Comparison of ENCODE assay signal across 14 cellular contexts in genomic region chr11:17735823-17736772, GRCh38. TPM values are rescaled to one million over a fixed set of nuclear protein-coding genes. Genes with fewer than 3 reads are reported as not detected.
DNase-seq lines count a peak whose midpoint lies in the region; ATAC-seq, FAIRE-seq and TF ChIP-seq lines count a peak whose summit lies in the region.
"Had no signal": no experiment of that assay in that cellular context is flagged by ENCODE, and none has a peak within 500 bp of the region (broad histone marks: within the 10 kb centered on the region; RNA-seq: fewer than 3 reads in every experiment).

No MANE protein-coding gene starts in this region.

- H3K27ac Mint-ChIP-seq in T-cell = no peak overlapping the region
- H3K27ac Mint-ChIP-seq: activated T-helper 1 cell treated with anti-CD3 and anti-CD28 coated beads, Interleukin-12 subunit alpha, Interleukin-12 subunit beta, Interleukin-2, Interleukin-4 antibody, amounts not matched to agents 30 ng/mL and 10 ng/mL and 1 ng/mL, durations not matched to agents 14 hours and 24 hours and 36 hours had no signal

- H3K79me2 ChIP-seq in H1 (ENCODE audit: control insufficient read depth in 1 of 2, insufficient read depth in 2 of 2, low read length in 2 of 2) = no peaks in the 10 kb centered on the region

- ATAC-seq in T-cell (replicated peaks in 1 of 4) (no peak), HG03439 (IDR thresholded peaks at IDR 0.05; ENCODE audit: unreplicated experiment) (no peak)
- ATAC-seq: left lobe of liver had no signal

- intact Hi-C loops in posterior vena cava (cut with DNase I) = no loop called here

- TF ChIP-seq RAD21 in H1 (IDR thresholded peaks at IDR 0.05 in 1 of 2, conservative IDR thresholded peaks at IDR 0.05 in 1 of 2; ENCODE audit: low read depth in 2 of 2, low read length in 2 of 2) = no peak; a peak in 1 of 4 replicates

- no peak for FAIRE-seq in H1 (lab: Jason Lieb, UNC)
- FAIRE-seq: endometrium had no signal

- H3K4me3 ChIP-seq in HEK293 (ENCODE audit: low read depth, low read length) = peak overlapping the region; percentile 53
- H3K4me3 ChIP-seq in H1 (ENCODE audit: extremely low read depth in 1 of 4, insufficient read depth in 2 of 4, low read depth in 3 of 4, low read length in 4 of 4) = peak overlapping the region in 2 of 4 experiments; percentile 30 to 67; a peak in 3 of 8 replicates

- no peak overlapping the region for H2BK15ac ChIP-seq in H1 (ENCODE audit: low read length)

- H2BK5ac ChIP-seq in H1 (ENCODE audit: low read depth, low read length) = no peak overlapping the region

- H2AFZ ChIP-seq in H1 (ENCODE audit: low read length) = no peak overlapping the region

- peaks cover 0 to 10% (median 8%) of the 10 kb centered on the region in 3 donors for H3K4me1 Mint-ChIP-seq in T-cell

- H3K23me2 ChIP-seq in H1 (ENCODE audit: low read depth, low read length) = peaks cover 16% of the 10 kb centered on the region

- no peak overlapping the region for H4K5ac ChIP-seq in H1 (ENCODE audit: insufficient read length, low read depth, low read length)

- no peaks in the 10 kb centered on the region for H3K9me3 Mint-ChIP-seq in T-cell
- H3K9me3 Mint-ChIP-seq: activated T-helper 1 cell treated with anti-CD3 and anti-CD28 coated beads, Interleukin-12 subunit alpha, Interleukin-12 subunit beta, Interleukin-2, Interleukin-4 antibody, amounts not matched to agents 30 ng/mL and 10 ng/mL and 1 ng/mL, durations not matched to agents 14 hours and 24 hours and 36 hours had no signal

- peaks cover 24 to 60% (median 56%) of the 10 kb centered on the region in 4 experiments for H3K27me3 ChIP-seq in H1 (replicated peaks in 1 of 4; ENCODE audit: control insufficient read depth in 3 of 4, extremely low read depth in 1 of 4, insufficient read depth in 3 of 4, low read length in 3 of 4)

- no peaks in the 10 kb centered on the region for H3K36me3 ChIP-seq in HEK293 (ENCODE audit: control insufficient read depth in 2 of 2, insufficient read depth in 1 of 2, low read length in 2 of 2)
- H3K36me3 ChIP-seq in H1 (ENCODE audit: control insufficient read depth in 2 of 4, insufficient read depth in 4 of 4, low read length in 3 of 4) = peaks cover 0 to 10% (median 0%) of the 10 kb centered on the region in 4 experiments; a peak in 1 of 8 replicates
- H3K36me3 ChIP-seq: suprapubic skin had no signal

- no peak overlapping the region for H3K18ac ChIP-seq in H1 (ENCODE audit: extremely low read depth, low read length)

- no peak overlapping the region for H2AK5ac ChIP-seq in H1 (ENCODE audit: low read depth, low read length)

- no peaks in the 10 kb centered on the region for H3K4me1 ChIP-seq in HEK293 (ENCODE audit: control insufficient read depth, insufficient read depth, low read length)
- peaks cover 3 to 30% (median 13%) of the 10 kb centered on the region in 4 experiments for H3K4me1 ChIP-seq in H1 (replicated peaks in 1 of 4; ENCODE audit: control insufficient read depth in 3 of 4, insufficient read depth in 4 of 4, low read length in 3 of 4)

- no peak for TF ChIP-seq EP300 in H1 (IDR thresholded peaks at IDR 0.05; ENCODE audit: borderline replicate concordance in 1 of 2, low read depth in 2 of 2, low read length in 2 of 2)

- H4K20me1 ChIP-seq in H1 (replicated peaks in 1 of 2; ENCODE audit: control insufficient read depth in 1 of 2, insufficient read depth in 2 of 2, low read length in 2 of 2) = peaks cover 10 to 15% of the 10 kb centered on the region in 2 experiments

- TF ChIP-seq POLR2A in H1 (IDR thresholded peaks at IDR 0.05; ENCODE audit: control extremely low read depth in 1 of 2, low read depth in 2 of 2, low read length in 2 of 2) = no peak

- H3K9ac ChIP-seq in H1 (replicated peaks in 1 of 4; ENCODE audit: extremely low read depth in 1 of 4, low read depth in 3 of 4, low read length in 3 of 4) = no peak overlapping the region

- 0 out of 2 replicates have a peak overlapping the region, but pooled peaks have one; percentile 7 for H2BK12ac ChIP-seq in H1 (ENCODE audit: low read depth, low read length)

- H3K27ac ChIP-seq in HEK293 (ENCODE audit: extremely low read depth, low read depth, low read length) (no peak overlapping the region), H1 (ENCODE audit: low read depth, low read length) (no peak overlapping the region)
- H3K27ac ChIP-seq: suprapubic skin had no signal

- CTCF ChIA-PET in HEK293 (lab: Yijun Ruan, JAX) (interaction anchor here (0.7 to 7.8 kb wide), 4 partner anchors 14 to 246 kb away, joined by 3 to 357 read pairs (median 3); no protein-coding TSS in a partner anchor), H1 (lab: Charles Lee; ENCODE audit: partially characterized antibody) (interaction anchor here (0.6 to 16.5 kb wide), 21 partner anchors 8 to 249 kb away, joined by 3 to 290 read pairs (median 3); partner anchors contain the start of gene MYOD1), T-cell (lab: Charles Lee) (no interaction called here)

- no peak overlapping the region for H4K91ac ChIP-seq in H1 (replicated peaks; ENCODE audit: insufficient read length, low read length)

- no peak overlapping the region for H3K14ac ChIP-seq in H1 (ENCODE audit: insufficient read length)

- 40% methylated on average over 60 of the region's 113 CpGs; no CpG with 5 or more reads in 1 of the 2 experiments for WGBS in H1 (ENCODE audit: extremely low coverage in 1 of 2, insufficient coverage in 1 of 2, insufficient read length in 1 of 2, insufficient replicate concordance in 2 of 2, low coverage in 1 of 2, low lambda C conversion rate in 2 of 2, missing lambda C conversion rate in 1 of 2), 2 experiments

- no peaks in the 10 kb centered on the region for H3K79me1 ChIP-seq in H1 (ENCODE audit: low read depth, low read length)

- H3K56ac ChIP-seq in H1 (replicated peaks; ENCODE audit: insufficient read length, low read depth, low read length) = no peak overlapping the region

- POLR2A ChIA-PET in HEK293 (lab: Yijun Ruan, JAX) (no interaction called here), H1 (lab: Charles Lee; ENCODE audit: partially characterized antibody) (interaction anchor here (0.8 kb wide), 1 partner anchor 20 kb away, joined by 3 read pairs; no protein-coding TSS in a partner anchor), T-cell (lab: Charles Lee) (no interaction called here)

- no peak overlapping the region for H3K4ac ChIP-seq in H1 (replicated peaks; ENCODE audit: insufficient read length, low read depth, low read length)

- no peak overlapping the region for H2BK120ac ChIP-seq in H1 (replicated peaks; ENCODE audit: low read depth, low read length)

- peak; percentile 18 for DNase-seq in DMS79 (lab: John Stamatoyannopoulos, UW)
- no peak for DNase-seq in DMS79 treated with DMSO at 0.1 percent for 48 hours (lab: John Stamatoyannopoulos, UW)
- DNase-seq in H1 (ENCODE audit: low read depth in 1 of 2, low spot score in 2 of 2) = peak in 1 of 2 experiments; percentile 70
- DNase-seq in posterior vena cava (ENCODE audit: low spot score) = peak; percentile 80
- DNase-seq in activated CD4-positive, alpha-beta T cell treated with anti-CD3 and anti-CD28 coated beads for 1 hour = no peak
- DNase-seq in T-cell = no peak
- DNase-seq: ACHN, NCI-H2081 treated with DMSO at 0.1 percent for 48 hours had no signal

- H4K8ac ChIP-seq in H1 (ENCODE audit: extremely low read depth, insufficient read depth, low read length) = peak overlapping the region; percentile 66; the same call in 1 of the 2 replicates

- peaks cover 30 to 52% of the 10 kb centered on the region in 2 donors for H3K27me3 Mint-ChIP-seq in T-cell

- no peak overlapping the region for H3K23ac ChIP-seq in H1 (ENCODE audit: insufficient read length)

- no peaks in the 10 kb centered on the region for H3K36me3 Mint-ChIP-seq in T-cell

- peak overlapping the region in 1 of 3 donors; percentile 21 for H3K4me3 Mint-ChIP-seq in T-cell
- H3K4me3 Mint-ChIP-seq: activated T-helper 1 cell treated with anti-CD3 and anti-CD28 coated beads, Interleukin-12 subunit alpha, Interleukin-12 subunit beta, Interleukin-2, Interleukin-4 antibody, amounts not matched to agents 30 ng/mL and 10 ng/mL and 1 ng/mL, durations not matched to agents 14 hours and 24 hours and 36 hours had no signal

- peak overlapping the region; percentile 31 to 84 for H3K4me2 ChIP-seq in H1 (ENCODE audit: insufficient read depth in 1 of 2, low read depth in 2 of 2, low read length in 2 of 2)

- no peak for TF ChIP-seq CTCF in HEK293 (tag by site-specific recombination; IDR thresholded peaks at IDR 0.05)
- TF ChIP-seq CTCF in H1 (IDR thresholded peaks at IDR 0.05; ENCODE audit: control extremely low read depth in 1 of 3, insufficient read depth in 1 of 3, low read depth in 1 of 3, low read length in 3 of 3) = peak; percentile 44 to 58 (median 45)

- H3K9me3 ChIP-seq in HEK293 (ENCODE audit: control insufficient read depth, insufficient read depth, low read depth, low read length) = no peaks in the 10 kb centered on the region
- H3K9me3 ChIP-seq in H1 (ENCODE audit: insufficient read depth in 2 of 2, low read depth in 1 of 2, low read length in 1 of 2) = peaks cover 0 to 9% of the 10 kb centered on the region in 2 experiments; a peak in 2 of 4 replicates
- H3K9me3 ChIP-seq: suprapubic skin had no signal

- H2BK20ac ChIP-seq in H1 (ENCODE audit: low read length) = no peak overlapping the region

TF ChIP-seq in HEK293, 187 proteins besides CTCF, POLR2A, EP300 and RAD21 (continues in another document):
- no peak for TF ChIP-seq ZNF571 (tag by site-specific recombination; IDR thresholded peaks at IDR 0.05)

RNA-seq across cellular contexts. Expression of gene KCNC1, which starts 1.5 kb away (rescaled TPM):
- 0.19 and 0.26 TPM in 2 replicates for total RNA-seq in H1 (2021; fragmentation: NEBNext Ultra II Directional; extraction: Animal tissue kit (Norgen Biotek cat#: 25700))
- polyA plus RNA-seq in H1 (2011; rRNA removed) = 0.08 and 0.11 TPM in 2 replicates
- 0.13 TPM for polyA plus RNA-seq in H1 (2011; cell fraction: cytosol; rRNA removed)
- 0.17 TPM for polyA plus RNA-seq in H1 (2011; cell fraction: nucleus; rRNA removed)
- polyA plus RNA-seq in H1 (2012, experiment 1 of 2) = 0.16 to 0.52 TPM (median 0.34 TPM) in 4 replicates
- polyA plus RNA-seq in H1 (2012, experiment 2 of 2) = 0.22 TPM
- polyA plus RNA-seq in H1 (2013, experiment 1 of 2) = 0.04 TPM
- 0.04 TPM for polyA plus RNA-seq in H1 (2013, experiment 2 of 2)
- 0.09 and 0.49 TPM in 2 replicates for polyA minus RNA-seq in H1 (2011; rRNA and poly(A)+ RNA removed)
- polyA minus RNA-seq in H1 (2011; cell fraction: cytosol; rRNA and poly(A)+ RNA removed) = not detected
- 0.20 TPM for polyA minus RNA-seq in H1 (2011; cell fraction: nucleus; rRNA and poly(A)+ RNA removed)
- not detected for total RNA-seq in posterior vena cava
- not detected for total RNA-seq in T-cell
- total RNA-seq: activated T-helper 1 cell treated with anti-CD3 and anti-CD28 coated beads, Interleukin-12 subunit alpha, Interleukin-12 subunit beta, Interleukin-2, Interleukin-4 antibody, amounts not matched to agents 30 ng/mL and 10 ng/mL and 1 ng/mL, durations not matched to agents 14 hours and 24 hours and 36 hours; left lobe of liver; suprapubic skin had no signal

RNA-seq across cellular contexts. Expression of gene MYOD1, which starts 16.7 kb away (rescaled TPM):
- total RNA-seq in H1 (2021; fragmentation: NEBNext Ultra II Directional; extraction: Animal tissue kit (Norgen Biotek cat#: 25700)) = not detected in 2 replicates
- 0.06 TPM in 1 of 2 replicates, not detected in the other for polyA plus RNA-seq in H1 (2011; rRNA removed)
- not detected for polyA plus RNA-seq in H1 (2011; cell fraction: cytosol; rRNA removed)
- not detected for polyA plus RNA-seq in H1 (2011; cell fraction: nucleus; rRNA removed)
- not detected in 4 replicates for polyA plus RNA-seq in H1 (2012, experiment 1 of 2)
- polyA plus RNA-seq in H1 (2012, experiment 2 of 2) = not detected
- polyA plus RNA-seq in H1 (2013, experiment 1 of 2) = not detected
- polyA plus RNA-seq in H1 (2013, experiment 2 of 2) = not detected
- not detected in 2 replicates for polyA minus RNA-seq in H1 (2011; rRNA and poly(A)+ RNA removed)
- not detected for polyA minus RNA-seq in H1 (2011; cell fraction: cytosol; rRNA and poly(A)+ RNA removed)
- polyA minus RNA-seq in H1 (2011; cell fraction: nucleus; rRNA and poly(A)+ RNA removed) = not detected
- not detected for total RNA-seq in posterior vena cava
- total RNA-seq in T-cell = not detected
- total RNA-seq: activated T-helper 1 cell treated with anti-CD3 and anti-CD28 coated beads, Interleukin-12 subunit alpha, Interleukin-12 subunit beta, Interleukin-2, Interleukin-4 antibody, amounts not matched to agents 30 ng/mL and 10 ng/mL and 1 ng/mL, durations not matched to agents 14 hours and 24 hours and 36 hours; left lobe of liver; suprapubic skin had no signal

Comparison
In these comparisons a context has a peak if more than half of its experiments do, and no peak if none do; other contexts are left out.
1. DNase-seq: peak in DMS79 (single experiment) and posterior vena cava (single experiment); none in DMS79 treated with DMSO at 0.1 percent for 48 hours (single experiment), activated CD4-positive, alpha-beta T cell treated with anti-CD3 and anti-CD28 coated beads for 1 hour (single experiment) and T-cell (0 of 34).
2. CTCF ChIA-PET loops: an anchor here in HEK293 (0.7 to 7.8 kb wide) and H1 (0.6 to 16.5 kb wide); none called in T-cell.